11 cellular contexts compared by ENCODE assay signal in the genomic region with DNA sequence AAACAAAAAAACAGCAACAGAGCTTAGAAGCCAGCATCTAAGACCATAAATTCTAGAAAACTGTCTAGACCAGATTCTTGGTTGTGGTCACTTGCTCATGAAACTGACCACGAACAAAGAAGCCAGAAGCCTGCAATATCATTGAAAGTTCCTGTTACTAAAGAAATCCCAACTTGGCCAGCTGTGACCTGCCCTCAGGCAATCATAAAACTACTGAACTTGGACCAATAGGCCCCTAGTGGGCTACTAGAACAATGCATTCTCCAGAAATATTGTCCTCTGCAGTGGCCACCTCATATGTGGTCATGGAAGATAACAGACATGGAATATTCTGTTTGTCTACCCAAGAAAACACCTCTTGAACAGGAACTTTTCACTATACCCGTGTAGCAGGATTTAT.
DNase-seq lines count a peak whose midpoint lies in the region; ATAC-seq lines count a peak whose summit lies in the region.
"Had no signal": no experiment of that assay in that cellular context is flagged by ENCODE, and none has a peak within 500 bp of the region (broad histone marks: within the 10 kb centered on the region; RNA-seq: fewer than 3 reads in every experiment).

No MANE protein-coding gene starts in this region.

- H3K9ac ChIP-seq in mesendoderm (ENCODE audit: low read length) (no peak overlapping the region), Karpas-422 (ENCODE audit: low read length) (no peak overlapping the region)

- no peak overlapping the region for H3K18ac ChIP-seq in mesendoderm (ENCODE audit: low read length)

- H2AFZ ChIP-seq in Karpas-422 (ENCODE audit: low read length) = no peak overlapping the region

- no peaks in the 10 kb centered on the region for H3K9me2 ChIP-seq in Karpas-422 (replicated peaks; ENCODE audit: insufficient read depth, low read length)

- no peak overlapping the region for H2BK120ac ChIP-seq in mesendoderm (ENCODE audit: low read depth, low read length)

- H4K8ac ChIP-seq in mesendoderm (ENCODE audit: low read depth, low read length) = no peak overlapping the region

- no CpG with 5 or more reads among the region's 2 CpGs for WGBS in mesendoderm (ENCODE audit: extremely low coverage, insufficient coverage, low lambda C conversion rate)

- peak; percentile 54 for ATAC-seq in HG03159 (IDR thresholded peaks at IDR 0.05; ENCODE audit: unreplicated experiment)

- H3K27ac ChIP-seq in mesendoderm (ENCODE audit: low read depth, low read length) (no peak overlapping the region), Karpas-422 (ENCODE audit: low read length) (no peak overlapping the region)

- no peak overlapping the region for H3K4ac ChIP-seq in mesendoderm (ENCODE audit: low read depth, low read length)

- no peaks in the 10 kb centered on the region for H4K20me1 ChIP-seq in Karpas-422 (ENCODE audit: insufficient read depth, low read depth, low read length)

- H3K4me3 ChIP-seq in mesendoderm (ENCODE audit: low read length) (no peak overlapping the region), Karpas-422 (ENCODE audit: low read length) (no peak overlapping the region)

- no peak overlapping the region for H3K56ac ChIP-seq in mesendoderm (ENCODE audit: low read length)

- no peak overlapping the region for H3K23ac ChIP-seq in mesendoderm (ENCODE audit: low read length)

- H3K4me1 ChIP-seq in mesendoderm (ENCODE audit: control insufficient read depth, low read depth, low read length) = no peaks in the 10 kb centered on the region
- H3K4me1 ChIP-seq in Karpas-422 (ENCODE audit: low read length) = no peaks in the 10 kb centered on the region

- H3K79me2 ChIP-seq in mesendoderm (ENCODE audit: control insufficient read depth, insufficient read depth, low read length) = no peaks in the 10 kb centered on the region
- H3K79me2 ChIP-seq in Karpas-422 (ENCODE audit: low read length) = no peaks in the 10 kb centered on the region

- H3K9me3 ChIP-seq in Karpas-422 (ENCODE audit: low read length) = no peaks in the 10 kb centered on the region

- H3K27me3 ChIP-seq in mesendoderm (ENCODE audit: insufficient read depth, low read length, poor library complexity) (no peaks in the 10 kb centered on the region), Karpas-422 (ENCODE audit: low read length) (no peaks in the 10 kb centered on the region; the same call in 1 of the 2 replicates)

- no peaks in the 10 kb centered on the region for H3K79me1 ChIP-seq in mesendoderm (ENCODE audit: low read length)

- no peak overlapping the region for H4K5ac ChIP-seq in mesendoderm (ENCODE audit: low read length)

- no peak overlapping the region for H2AK5ac ChIP-seq in mesendoderm (ENCODE audit: low read length)

- H3K36me3 ChIP-seq in mesendoderm (ENCODE audit: control insufficient read depth, insufficient read depth, low read length) (no peaks in the 10 kb centered on the region), Karpas-422 (ENCODE audit: insufficient read depth, low read length) (no peaks in the 10 kb centered on the region)

- no peak overlapping the region for H2BK5ac ChIP-seq in mesendoderm (ENCODE audit: low read length)

- no peak overlapping the region for H2BK15ac ChIP-seq in mesendoderm (replicated peaks; ENCODE audit: low read depth)

- H3K4me2 ChIP-seq in mesendoderm (ENCODE audit: low read length) (no peak overlapping the region), Karpas-422 (ENCODE audit: low read depth, low read length, poor library complexity, severe bottlenecking) (no peak overlapping the region)

- DNase-seq in EL (peak; percentile 43), T1000 (lab: John Stamatoyannopoulos, UW) (peak; percentile 4), mesendoderm (peak; percentile 19), Karpas-422 (no peak), NCI-H748 treated with DMSO at 0.1 percent for 48 hours (lab: John Stamatoyannopoulos, UW) (no peak)
- DNase-seq in activated T-cell treated with anti-CD3 and anti-CD28 coated beads, Interleukin-2, amount 50 U/mL, for 48 hours = no peak
- DNase-seq in activated CD4-positive, CD25-positive, alpha-beta regulatory T cell treated with anti-CD3 and anti-CD28 coated beads, Interleukin-2, amount 50 U/mL, for 72 hours = no peak
- DNase-seq: activated CD4-positive, alpha-beta T cell treated with anti-CD3 and anti-CD28 coated beads, Interleukin-2, amount 10 ng/mL, durations not matched to agents 24 days and 14 days; activated naive CD4-positive, alpha-beta T cell treated with anti-CD3 and anti-CD28 coated beads for 36 hours; NCI-H187 treated with DMSO at 0.1 percent for 48 hours had no signal

Comparison
In these comparisons a context has a peak if more than half of its experiments do, and no peak if none do; other contexts are left out.
1. DNase-seq: peak in EL (single experiment), T1000 (single experiment) and mesendoderm (single experiment); none in Karpas-422 (single experiment), activated T-cell treated with anti-CD3 and anti-CD28 coated beads, Interleukin-2, amount 50 U/mL, for 48 hours (0 of 2), NCI-H748 treated with DMSO at 0.1 percent for 48 hours (single experiment) and activated CD4-positive, CD25-positive, alpha-beta regulatory T cell treated with anti-CD3 and anti-CD28 coated beads, Interleukin-2, amount 50 U/mL, for 72 hours (single experiment).